Comparison of ENCODE assay signal across 15 cellular contexts in the genomic region with DNA sequence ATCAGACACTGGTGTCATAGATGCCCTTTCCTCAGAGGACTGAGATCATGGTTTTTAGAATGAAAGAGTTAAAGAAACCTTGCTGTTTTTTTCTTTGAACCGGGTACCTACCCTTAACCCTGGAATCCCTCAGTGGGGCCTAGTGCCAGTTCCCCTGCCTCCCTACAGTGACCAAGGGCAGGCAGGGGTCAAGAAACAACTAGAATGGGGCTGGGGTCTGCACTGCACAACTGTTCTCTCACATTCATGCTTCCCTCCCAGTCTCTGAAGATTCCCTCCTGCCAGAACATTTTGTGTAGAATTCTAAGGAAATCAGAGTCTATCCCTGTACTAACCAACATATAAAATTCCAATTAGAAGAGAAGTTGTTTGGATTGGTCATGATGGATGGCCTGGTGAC. TPM values are rescaled to one million over a fixed set of nuclear protein-coding genes. Genes with fewer than 3 reads are reported as not detected.
A peak's percentile ranks its signal among the peaks of the same experiment; 100 is the strongest.
DNase-seq lines count a peak whose midpoint lies in the region; ATAC-seq and TF ChIP-seq lines count a peak whose summit lies in the region.
"Had no signal": no experiment of that assay in that cellular context is flagged by ENCODE, and none has a peak within 500 bp of the region (broad histone marks: within the 10 kb centered on the region; RNA-seq: fewer than 3 reads in every experiment).

No MANE protein-coding gene starts in this region.

- no peaks in the 10 kb centered on the region for H3K27me3 ChIP-seq in HCT116 (ENCODE audit: insufficient read depth, low read length)
- H3K27me3 ChIP-seq in neutrophil, result no peaks in the 10 kb centered on the region
- H3K27me3 ChIP-seq: SJSA1 had no signal

- H3K4me1 Mint-ChIP-seq in T-helper 2 cell treated with Interferon-gamma antibody and Interleukin-4, amounts not matched to agents 5 μg/mL and 100 μg/mL, for 36 hours (ENCODE audit: low read depth), result peaks cover 82% of the 10 kb centered on the region
- H3K4me1 Mint-ChIP-seq in activated naive CD8-positive, alpha-beta T cell treated with anti-CD3 and anti-CD28 coated beads for 36 hours, result peaks cover 98% of the 10 kb centered on the region

- no peak overlapping the region for H3K4me3 ChIP-seq in HCT116 (replicated peaks in 1 of 2; ENCODE audit: low read depth in 1 of 2, low read length in 2 of 2)
- no peak overlapping the region for H3K4me3 ChIP-seq in neutrophil (ENCODE audit: low read depth in 1 of 2, low read length in 1 of 2)
- H3K4me3 ChIP-seq: SJSA1 had no signal

- POLR2A ChIA-PET in HCT116 (lab: Charles Lee), result no interaction called here

- peaks cover 84% of the 10 kb centered on the region for H3K36me3 Mint-ChIP-seq in T-helper 2 cell treated with Interferon-gamma antibody and Interleukin-4, amounts not matched to agents 5 μg/mL and 100 μg/mL, for 36 hours (ENCODE audit: low read depth)
- H3K36me3 Mint-ChIP-seq in activated naive CD8-positive, alpha-beta T cell treated with anti-CD3 and anti-CD28 coated beads for 36 hours, result peaks cover 96% of the 10 kb centered on the region

- H3K9me3 ChIP-seq in HCT116 (ENCODE audit: control insufficient read depth in 1 of 2, insufficient read depth in 1 of 2, low read depth in 1 of 2, low read length in 2 of 2) (no peaks in the 10 kb centered on the region), neutrophil (no peaks in the 10 kb centered on the region)
- H3K9me3 ChIP-seq: SJSA1 had no signal

- TF ChIP-seq POLR2A in HCT116 (IDR thresholded peaks at IDR 0.05; ENCODE audit: borderline replicate concordance, extremely low read depth, insufficient read depth, insufficient read length), result no peak

- intact Hi-C loops in HCT116 (cut with micrococcal nuclease), result no loop called here

- peaks cover 7% of the 10 kb centered on the region for H4K20me1 ChIP-seq in HCT116 (ENCODE audit: insufficient read depth)

- no peaks in the 10 kb centered on the region for H3K9me3 Mint-ChIP-seq in T-helper 2 cell treated with Interferon-gamma antibody and Interleukin-4, amounts not matched to agents 5 μg/mL and 100 μg/mL, for 36 hours
- H3K9me3 Mint-ChIP-seq in activated naive CD8-positive, alpha-beta T cell treated with anti-CD3 and anti-CD28 coated beads for 36 hours, result no peaks in the 10 kb centered on the region
- H3K9me3 Mint-ChIP-seq: brain had no signal

- H2AFZ ChIP-seq in HCT116 (ENCODE audit: low read depth, low read length, poor library complexity, severe bottlenecking), result no peak overlapping the region

- DNase-seq in T-helper 2 cell treated with Interferon-gamma antibody and Interleukin-4, amounts not matched to agents 5 μg/mL and 100 μg/mL, for 36 hours (ENCODE audit: low spot score), result no peak
- DNase-seq in T-helper 2 cell, result no peak
- DNase-seq in HCT116 (ENCODE audit: low read depth, low spot score), result no peak
- DNase-seq in activated naive CD8-positive, alpha-beta T cell treated with anti-CD3 and anti-CD28 coated beads for 36 hours, result no peak
- DNase-seq in NCI-H510A treated with DMSO at 0.1 percent for 48 hours (lab: John Stamatoyannopoulos, UW), result no peak
- no peak for DNase-seq in stimulated activated CD4-positive, alpha-beta T cell treated with anti-CD3 and anti-CD28 coated beads, Interleukin-1b, Interleukin-23, amount 100 ng/mL, for 48 hours
- DNase-seq: 8988T; NCI-H2107; NK-92 treated with Interleukin-12 subunit alpha and Interleukin-12 subunit beta, amount 100 ng/mL, for 24 hours; stimulated activated CD4-positive, alpha-beta T cell treated with anti-CD3 and anti-CD28 coated beads, Interleukin-4, amount 100 ng/mL, for 4 hours had no signal

- BruUV-seq in HCT116 (replicated peaks; lab: Mats Ljungman, UMichigan), result no TSS peak

- H3K79me2 ChIP-seq in HCT116 (ENCODE audit: insufficient read depth, low read length), result peaks cover 87% of the 10 kb centered on the region

- H3K4me1 ChIP-seq in HCT116 (ENCODE audit: control insufficient read depth in 1 of 2, insufficient read depth in 2 of 2, low read length in 2 of 2) (peaks cover 61% of the 10 kb centered on the region in 2 experiments), neutrophil (ENCODE audit: control insufficient read depth in 1 of 2, insufficient read depth in 1 of 2, low read depth in 1 of 2, low read length in 1 of 2) (peaks cover 70 to 78% of the 10 kb centered on the region in 2 experiments)

- no peaks in the 10 kb centered on the region for H3K27me3 Mint-ChIP-seq in T-helper 2 cell treated with Interferon-gamma antibody and Interleukin-4, amounts not matched to agents 5 μg/mL and 100 μg/mL, for 36 hours (ENCODE audit: low read depth)
- no peaks in the 10 kb centered on the region for H3K27me3 Mint-ChIP-seq in activated naive CD8-positive, alpha-beta T cell treated with anti-CD3 and anti-CD28 coated beads for 36 hours
- H3K27me3 Mint-ChIP-seq: brain had no signal

- no peak for ATAC-seq in HCT116
- ATAC-seq in HG03432 (IDR thresholded peaks at IDR 0.05; ENCODE audit: unreplicated experiment), result no peak

- H3K4me2 ChIP-seq in HCT116 (ENCODE audit: low read length), result 0 out of 2 replicates have a peak overlapping the region, but pooled peaks have one; percentile 6

- H3K4me3 Mint-ChIP-seq in T-helper 2 cell treated with Interferon-gamma antibody and Interleukin-4, amounts not matched to agents 5 μg/mL and 100 μg/mL, for 36 hours, result peak overlapping the region; percentile 78
- peak overlapping the region; percentile 57 for H3K4me3 Mint-ChIP-seq in activated naive CD8-positive, alpha-beta T cell treated with anti-CD3 and anti-CD28 coated beads for 36 hours
- H3K4me3 Mint-ChIP-seq: brain had no signal

- RAD21 ChIA-PET in HCT116 (lab: Charles Lee; ENCODE audit: low non-redundant PET in 1 of 2, low total read pairs in 2 of 2, uncharacterized antibody in 2 of 2, unreplicated experiment in 2 of 2), result no interaction called here

- peaks cover 16 to 73% of the 10 kb centered on the region in 2 experiments for H3K36me3 ChIP-seq in HCT116 (ENCODE audit: control insufficient read depth in 1 of 2, insufficient read depth in 2 of 2, low read length in 2 of 2)
- peaks cover 94% of the 10 kb centered on the region for H3K36me3 ChIP-seq in neutrophil

- peak overlapping the region; percentile 92 for H3K27ac Mint-ChIP-seq in T-helper 2 cell treated with Interferon-gamma antibody and Interleukin-4, amounts not matched to agents 5 μg/mL and 100 μg/mL, for 36 hours
- H3K27ac Mint-ChIP-seq in activated naive CD8-positive, alpha-beta T cell treated with anti-CD3 and anti-CD28 coated beads for 36 hours, result peak overlapping the region; percentile 94

- H3K27ac ChIP-seq in HCT116 (ENCODE audit: low read depth, low read length) (peak overlapping the region; percentile 99; the same call in 1 of the 2 replicates), neutrophil (peak overlapping the region; percentile 80)
- H3K27ac ChIP-seq: HL-60, SJSA1 had no signal

- no peak overlapping the region for H3K9ac ChIP-seq in HCT116 (ENCODE audit: low read length)

- TF ChIP-seq RAD21 in HCT116 (IDR thresholded peaks at IDR 0.05; ENCODE audit: low read depth), result no peak

- TF ChIP-seq CTCF in HCT116 (IDR thresholded peaks at IDR 0.05 in 2 of 3, conservative IDR thresholded peaks at IDR 0.05 in 1 of 3; ENCODE audit: borderline replicate concordance in 1 of 3, insufficient read depth in 1 of 3, low read depth in 2 of 3, low read length in 2 of 3) (no peak), neutrophil (IDR thresholded peaks at IDR 0.05) (no peak)

- CTCF ChIA-PET in HCT116 (lab: Charles Lee), result no interaction called here

- no peaks in the 10 kb centered on the region for H3K9me2 ChIP-seq in HCT116 (ENCODE audit: insufficient read depth)

TF ChIP-seq in HCT116, 20 proteins besides CTCF, POLR2A, EP300 and RAD21 (continues in another document):
- TF ChIP-seq TCF7L2 (IDR thresholded peaks at IDR 0.05; ENCODE audit: borderline replicate concordance, extremely low read depth, insufficient read depth, insufficient read length) (no peak), EZH2 (IDR thresholded peaks at IDR 0.05) (no peak), ZNF274 (IDR thresholded peaks at IDR 0.05; ENCODE audit: low read depth, low read length) (no peak), ZFX (IDR thresholded peaks at IDR 0.05) (no peak), JUND (IDR thresholded peaks at IDR 0.05) (no peak), YY1 (IDR thresholded peaks at IDR 0.05; ENCODE audit: extremely low read depth, insufficient replicate concordance, low read depth, low read length) (no peak), EZH2phosphoT487 (IDR thresholded peaks at IDR 0.05; ENCODE audit: borderline replicate concordance) (no peak), ATF3 (IDR thresholded peaks at IDR 0.05) (no peak), POLR2AphosphoS5 (IDR thresholded peaks at IDR 0.05; ENCODE audit: low read depth, low read length) (no peak), SP1 (IDR thresholded peaks at IDR 0.05; ENCODE audit: low read depth) (no peak)
- TF ChIP-seq, protein P1, sequence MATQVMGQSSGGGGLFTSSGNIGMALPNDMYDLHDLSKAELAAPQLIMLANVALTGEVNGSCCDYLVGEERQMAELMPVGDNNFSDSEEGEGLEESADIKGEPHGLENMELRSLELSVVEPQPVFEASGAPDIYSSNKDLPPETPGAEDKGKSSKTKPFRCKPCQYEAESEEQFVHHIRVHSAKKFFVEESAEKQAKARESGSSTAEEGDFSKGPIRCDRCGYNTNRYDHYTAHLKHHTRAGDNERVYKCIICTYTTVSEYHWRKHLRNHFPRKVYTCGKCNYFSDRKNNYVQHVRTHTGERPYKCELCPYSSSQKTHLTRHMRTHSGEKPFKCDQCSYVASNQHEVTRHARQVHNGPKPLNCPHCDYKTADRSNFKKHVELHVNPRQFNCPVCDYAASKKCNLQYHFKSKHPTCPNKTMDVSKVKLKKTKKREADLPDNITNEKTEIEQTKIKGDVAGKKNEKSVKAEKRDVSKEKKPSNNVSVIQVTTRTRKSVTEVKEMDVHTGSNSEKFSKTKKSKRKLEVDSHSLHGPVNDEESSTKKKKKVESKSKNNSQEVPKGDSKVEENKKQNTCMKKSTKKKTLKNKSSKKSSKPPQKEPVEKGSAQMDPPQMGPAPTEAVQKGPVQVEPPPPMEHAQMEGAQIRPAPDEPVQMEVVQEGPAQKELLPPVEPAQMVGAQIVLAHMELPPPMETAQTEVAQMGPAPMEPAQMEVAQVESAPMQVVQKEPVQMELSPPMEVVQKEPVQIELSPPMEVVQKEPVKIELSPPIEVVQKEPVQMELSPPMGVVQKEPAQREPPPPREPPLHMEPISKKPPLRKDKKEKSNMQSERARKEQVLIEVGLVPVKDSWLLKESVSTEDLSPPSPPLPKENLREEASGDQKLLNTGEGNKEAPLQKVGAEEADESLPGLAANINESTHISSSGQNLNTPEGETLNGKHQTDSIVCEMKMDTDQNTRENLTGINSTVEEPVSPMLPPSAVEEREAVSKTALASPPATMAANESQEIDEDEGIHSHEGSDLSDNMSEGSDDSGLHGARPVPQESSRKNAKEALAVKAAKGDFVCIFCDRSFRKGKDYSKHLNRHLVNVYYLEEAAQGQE (IDR thresholded peaks at IDR 0.05; ENCODE audit: low read depth), result no peak

RNA-seq across cellular contexts. Expression of gene TGFBR2, which starts 47.9 kb away (rescaled TPM):
- total RNA-seq in HCT116 (2021; ENCODE audit: unreplicated experiment), result 22.5 TPM
- polyA plus RNA-seq in HCT116 (2012), result 8.1 and 8.9 TPM in 2 replicates
- total RNA-seq in activated naive CD8-positive, alpha-beta T cell treated with anti-CD3 and anti-CD28 coated beads for 36 hours, result 10 to 100 TPM; 64.1 to 65.1 TPM
